In genomic region chr14:68781161-68782021, GRCh38 we compare ENCODE assay signal across 8 cellular contexts. TPM values are rescaled to one million over a fixed set of nuclear protein-coding genes. Genes with fewer than 3 reads are reported as not detected.
DNase-seq lines count a peak whose midpoint lies in the region; ATAC-seq and TF ChIP-seq lines count a peak whose summit lies in the region.

No MANE protein-coding gene starts in this region.

- H3K36me3 ChIP-seq in BLaER1 (peaks cover 2% of the 10 kb centered on the region), neural progenitor cell (no peaks in the 10 kb centered on the region)
- H3K36me3 ChIP-seq in effector memory CD4-positive, alpha-beta T cell (ENCODE audit: control insufficient read depth, insufficient read depth, low read length): no peaks in the 10 kb centered on the region

- H3K36me3 Mint-ChIP-seq in activated B cell treated with CpG ODN at 0.5 μM for 24 hours (ENCODE audit: low read depth) (peaks cover 4% of the 10 kb centered on the region), neural progenitor cell (peaks cover 1% of the 10 kb centered on the region)

- DNase-seq in activated B cell treated with CpG ODN at 0.5 μM for 24 hours: no peak
- DNase-seq in effector memory CD4-positive, alpha-beta T cell: peak; percentile 53 to 65 (median 54)
- DNase-seq in neural progenitor cell (ENCODE audit: low spot score): no peak
- DNase-seq in omental fat pad (ENCODE audit: low spot score): no peak
- DNase-seq in COR-L47 (lab: John Stamatoyannopoulos, UW): no peak

- peak overlapping the region; percentile 3 for H3K27ac Mint-ChIP-seq in activated B cell treated with CpG ODN at 0.5 μM for 24 hours
- peak overlapping the region; percentile 97 for H3K27ac Mint-ChIP-seq in neural progenitor cell

- H3K4me3 Mint-ChIP-seq in activated B cell treated with CpG ODN at 0.5 μM for 24 hours (no peak overlapping the region), neural progenitor cell (peak overlapping the region; percentile 73)

- peaks cover 48% of the 10 kb centered on the region for H3K4me1 Mint-ChIP-seq in activated B cell treated with CpG ODN at 0.5 μM for 24 hours
- peaks cover 60% of the 10 kb centered on the region for H3K4me1 Mint-ChIP-seq in neural progenitor cell

- H3K4me2 ChIP-seq in BLaER1 (peak overlapping the region; percentile 74), neural progenitor cell (peak overlapping the region; percentile 41)

- H3K79me2 ChIP-seq in neural progenitor cell (ENCODE audit: low read depth): no peaks in the 10 kb centered on the region

- H3K9me3 Mint-ChIP-seq in activated B cell treated with CpG ODN at 0.5 μM for 24 hours (no peaks in the 10 kb centered on the region), neural progenitor cell (no peaks in the 10 kb centered on the region)

- CTCF ChIA-PET in activated B cell treated with CpG ODN at 0.5 μM for 24 hours (lab: Charles Lee): interaction anchor here (1.2 kb wide), 1 partner anchor 93 kb away, joined by 3 read pairs; no protein-coding TSS in a partner anchor

- peak overlapping the region; percentile 53; the same call in 1 of the 2 replicates for H3K9ac ChIP-seq in BLaER1
- no peak overlapping the region for H3K9ac ChIP-seq in neural progenitor cell

- POLR2A ChIA-PET in activated B cell treated with CpG ODN at 0.5 μM for 24 hours (lab: Charles Lee): interaction anchor here (0.7 to 19.6 kb wide), 9 partner anchors 9 to 274 kb away, joined by 3 to 2953 read pairs (median 4); partner anchors contain the start of gene ZFP36L1

- intact Hi-C loops in activated B cell treated with CpG ODN at 0.5 μM for 24 hours (cut with micrococcal nuclease): no loop called here

- no peak for TF ChIP-seq CTCF in activated B cell treated with CpG ODN at 0.5 μM for 24 hours (IDR thresholded peaks at IDR 0.05)
- no peak for TF ChIP-seq CTCF in neural progenitor cell (IDR thresholded peaks at IDR 0.05)
- TF ChIP-seq CTCF in omental fat pad (IDR thresholded peaks at IDR 0.05): no peak

- no peaks in the 10 kb centered on the region for H3K27me3 ChIP-seq in BLaER1
- H3K27me3 ChIP-seq in effector memory CD4-positive, alpha-beta T cell (replicated peaks; ENCODE audit: control insufficient read depth, insufficient read depth, low read length, poor library complexity, severe bottlenecking): no peaks in the 10 kb centered on the region
- H3K27me3 ChIP-seq in neural progenitor cell: no peaks in the 10 kb centered on the region

- H3K9me3 ChIP-seq in BLaER1 (no peaks in the 10 kb centered on the region), neural progenitor cell (ENCODE audit: low read depth) (no peaks in the 10 kb centered on the region)
- no peaks in the 10 kb centered on the region for H3K9me3 ChIP-seq in effector memory CD4-positive, alpha-beta T cell (ENCODE audit: control insufficient read depth, low read length)

- H2AFZ ChIP-seq in neural progenitor cell (replicated peaks): peak overlapping the region; percentile 78

- H3K4me3 ChIP-seq in BLaER1: no peak overlapping the region
- peak overlapping the region; percentile 20 for H3K4me3 ChIP-seq in effector memory CD4-positive, alpha-beta T cell (ENCODE audit: insufficient read depth, low read depth, low read length, poor library complexity, severe bottlenecking)
- H3K4me3 ChIP-seq in neural progenitor cell: no peak overlapping the region

- H3K27me3 Mint-ChIP-seq in activated B cell treated with CpG ODN at 0.5 μM for 24 hours (no peaks in the 10 kb centered on the region), neural progenitor cell (ENCODE audit: insufficient read depth, low read depth) (peaks cover 14% of the 10 kb centered on the region)

- peaks cover 10% of the 10 kb centered on the region for H4K20me1 ChIP-seq in BLaER1
- peaks cover under 1% of the 10 kb centered on the region for H4K20me1 ChIP-seq in neural progenitor cell (ENCODE audit: low read depth)

- peaks cover 21% of the 10 kb centered on the region for H3F3A ChIP-seq in neural progenitor cell (ENCODE audit: low read depth)

- ATAC-seq in activated B cell treated with CpG ODN at 0.5 μM for 24 hours (ENCODE audit: low read depth): no peak
- no peak for ATAC-seq in omental fat pad (ENCODE audit: low FRiP score)
- ATAC-seq in GM21619 (IDR thresholded peaks at IDR 0.05; ENCODE audit: unreplicated experiment): no peak
- no peak for ATAC-seq in GM21360 (IDR thresholded peaks at IDR 0.05; ENCODE audit: unreplicated experiment)

- H3K4me1 ChIP-seq in BLaER1 (peaks cover 60% of the 10 kb centered on the region), neural progenitor cell (peaks cover 15% of the 10 kb centered on the region)
- H3K4me1 ChIP-seq in effector memory CD4-positive, alpha-beta T cell (ENCODE audit: control insufficient read depth, insufficient read depth, low read length, poor library complexity, severe bottlenecking): peaks cover 63% of the 10 kb centered on the region

- H3K27ac ChIP-seq in BLaER1 (peak overlapping the region; percentile 59), neural progenitor cell (no peak overlapping the region)
- H3K27ac ChIP-seq in effector memory CD4-positive, alpha-beta T cell (ENCODE audit: insufficient read depth, low read length, poor library complexity, severe bottlenecking): peak overlapping the region; percentile 82

RNA-seq across cellular contexts. Expression of gene ZFP36L1, which starts 11.5 kb away (rescaled TPM):
- total RNA-seq in activated B cell treated with CpG ODN at 0.5 μM for 24 hours (814 and 884 TPM in 2 replicates), neural progenitor cell (ENCODE audit: low replicate concordance) (42.9 and 95.5 TPM in 2 replicates), omental fat pad (100 to 1,000 TPM; 363 to 395 (median 384) TPM)

Comparison
In these comparisons a context has a peak if more than half of its experiments do, and no peak if none do; other contexts are left out.
1. DNase-seq: peak in effector memory CD4-positive, alpha-beta T cell (3 of 3); none in activated B cell treated with CpG ODN at 0.5 μM for 24 hours (single experiment), neural progenitor cell (single experiment), omental fat pad (single experiment) and COR-L47 (single experiment).